Comparison of ENCODE assay signal across 14 cellular contexts in the genomic region with DNA sequence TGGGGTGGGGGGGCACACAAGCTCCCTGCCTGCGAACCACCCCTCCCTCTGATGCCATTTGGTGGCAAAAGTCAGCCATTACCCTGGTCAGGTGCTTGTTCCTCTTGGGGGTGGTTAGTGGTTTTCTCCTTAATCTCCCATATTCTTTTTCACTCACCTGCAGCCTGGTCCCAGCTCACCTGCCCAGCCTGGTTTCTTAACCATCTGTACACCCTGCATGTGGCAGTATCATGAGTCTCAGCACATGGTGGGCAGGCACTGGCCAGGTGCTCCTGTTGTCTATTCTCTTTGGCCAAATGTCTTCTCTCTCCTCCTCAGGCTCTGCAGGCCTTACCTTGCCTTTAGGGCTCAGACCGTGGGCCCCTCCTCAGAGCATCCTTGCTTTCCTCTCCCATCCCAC. TPM values are rescaled to one million over a fixed set of nuclear protein-coding genes. Genes with fewer than 3 reads are reported as not detected.
DNase-seq lines count a peak whose midpoint lies in the region; ATAC-seq and TF ChIP-seq lines count a peak whose summit lies in the region.
"Had no signal": no experiment of that assay in that cellular context is flagged by ENCODE, and none has a peak within 500 bp of the region (broad histone marks: within the 10 kb centered on the region; RNA-seq: fewer than 3 reads in every experiment).

No MANE protein-coding gene starts in this region.

- H3K27me3 ChIP-seq in left ventricle myocardium inferior (ENCODE audit: low read depth): no peaks in the 10 kb centered on the region
- no peaks in the 10 kb centered on the region for H3K27me3 ChIP-seq in tibial nerve
- H3K27me3 ChIP-seq in A673 (replicated peaks; ENCODE audit: insufficient read depth, low read depth, low read length, poor library complexity): no peaks in the 10 kb centered on the region
- H3K27me3 ChIP-seq: BE2C had no signal

- no peak for ATAC-seq in left cardiac atrium
- ATAC-seq in left lobe of liver: no peak

- peak overlapping the region; percentile 100 for H3K27ac Mint-ChIP-seq in activated T-helper 1 cell treated with anti-CD3 and anti-CD28 coated beads, Interleukin-12 subunit alpha, Interleukin-12 subunit beta, Interleukin-2, Interleukin-4 antibody, amounts not matched to agents 30 ng/mL and 10 ng/mL and 1 ng/mL, durations not matched to agents 14 hours and 24 hours and 36 hours

- no peaks in the 10 kb centered on the region for H3K9me3 Mint-ChIP-seq in activated T-helper 1 cell treated with anti-CD3 and anti-CD28 coated beads, Interleukin-12 subunit alpha, Interleukin-12 subunit beta, Interleukin-2, Interleukin-4 antibody, amounts not matched to agents 30 ng/mL and 10 ng/mL and 1 ng/mL, durations not matched to agents 14 hours and 24 hours and 36 hours

- no peaks in the 10 kb centered on the region for H3K27me3 Mint-ChIP-seq in activated T-helper 1 cell treated with anti-CD3 and anti-CD28 coated beads, Interleukin-12 subunit alpha, Interleukin-12 subunit beta, Interleukin-2, Interleukin-4 antibody, amounts not matched to agents 30 ng/mL and 10 ng/mL and 1 ng/mL, durations not matched to agents 14 hours and 24 hours and 36 hours (ENCODE audit: insufficient read depth)

- TF ChIP-seq POLR2A in tibial nerve (IDR thresholded peaks at IDR 0.05): no peak

- H3K9me3 ChIP-seq in left ventricle myocardium inferior (replicated peaks) (no peaks in the 10 kb centered on the region), tibial nerve (no peaks in the 10 kb centered on the region), A673 (ENCODE audit: low read depth, low read length, poor library complexity, severe bottlenecking) (no peaks in the 10 kb centered on the region)
- H3K9me3 ChIP-seq: BE2C had no signal

- intact Hi-C loops in left ventricle myocardium inferior (cut with micrococcal nuclease) (no loop called here), left cardiac atrium (cut with DNase I) (no loop called here), A673 (cut with micrococcal nuclease; ENCODE audit: unreplicated experiment) (no loop called here)
- intact Hi-C loops in activated T-helper 1 cell treated with anti-CD3 and anti-CD28 coated beads, Interleukin-12 subunit alpha, Interleukin-12 subunit beta, Interleukin-2, Interleukin-4 antibody, amounts not matched to agents 30 ng/mL and 10 ng/mL and 1 ng/mL, durations not matched to agents 14 hours and 24 hours and 36 hours (cut with micrococcal nuclease): loop anchor here (5.0 to 10.0 kb wide), 2 partner anchors 620 to 712 kb away; a partner anchor contains a TSS

- H3K27ac ChIP-seq in left ventricle myocardium inferior (replicated peaks): peak overlapping the region; percentile 86
- peak overlapping the region in 3 of 4 donors; percentile 79 to 86 (median 84) for H3K27ac ChIP-seq in tibial nerve
- H3K27ac ChIP-seq in A673 (ENCODE audit: low read depth, low read length, poor library complexity, severe bottlenecking): no peak overlapping the region

- TF ChIP-seq CTCF in left ventricle myocardium inferior (IDR thresholded peaks at IDR 0.05; ENCODE audit: borderline replicate concordance) (no peak), tibial nerve (IDR thresholded peaks at IDR 0.05) (no peak), A673 (conservative IDR thresholded peaks at IDR 0.05; ENCODE audit: low read depth, low read length) (no peak)

- H3K36me3 ChIP-seq in left ventricle myocardium inferior (peaks cover 3% of the 10 kb centered on the region), tibial nerve (no peaks in the 10 kb centered on the region), A673 (ENCODE audit: insufficient read depth, low read length, poor library complexity, severe bottlenecking) (no peaks in the 10 kb centered on the region)

- no peak overlapping the region for H3K4me3 ChIP-seq in left ventricle myocardium inferior
- no peak overlapping the region for H3K4me3 ChIP-seq in tibial nerve
- no peak overlapping the region for H3K4me3 ChIP-seq in A673 (ENCODE audit: low read depth, low read length, poor library complexity, severe bottlenecking)

- no peak for TF ChIP-seq EP300 in tibial nerve (IDR thresholded peaks at IDR 0.05)

- BruUV-seq in A673 (replicated peaks; lab: Mats Ljungman, UMichigan): no TSS peak

- CTCF ChIA-PET in A673 (lab: Charles Lee): no interaction called here

- H3K4me1 Mint-ChIP-seq in activated T-helper 1 cell treated with anti-CD3 and anti-CD28 coated beads, Interleukin-12 subunit alpha, Interleukin-12 subunit beta, Interleukin-2, Interleukin-4 antibody, amounts not matched to agents 30 ng/mL and 10 ng/mL and 1 ng/mL, durations not matched to agents 14 hours and 24 hours and 36 hours (ENCODE audit: low read depth): peaks cover 83% of the 10 kb centered on the region

- H3K36me3 Mint-ChIP-seq in activated T-helper 1 cell treated with anti-CD3 and anti-CD28 coated beads, Interleukin-12 subunit alpha, Interleukin-12 subunit beta, Interleukin-2, Interleukin-4 antibody, amounts not matched to agents 30 ng/mL and 10 ng/mL and 1 ng/mL, durations not matched to agents 14 hours and 24 hours and 36 hours (ENCODE audit: low read depth): peaks cover 35% of the 10 kb centered on the region

- H3K4me3 Mint-ChIP-seq in activated T-helper 1 cell treated with anti-CD3 and anti-CD28 coated beads, Interleukin-12 subunit alpha, Interleukin-12 subunit beta, Interleukin-2, Interleukin-4 antibody, amounts not matched to agents 30 ng/mL and 10 ng/mL and 1 ng/mL, durations not matched to agents 14 hours and 24 hours and 36 hours: peak overlapping the region; percentile 55

- POLR2A ChIA-PET in A673 (lab: Charles Lee; ENCODE audit: low non-redundant PET): no interaction called here

- no peak for DNase-seq in left ventricle myocardium inferior
- no peak for DNase-seq in left cardiac atrium
- DNase-seq in activated T-helper 1 cell treated with anti-CD3 and anti-CD28 coated beads, Interleukin-12 subunit alpha, Interleukin-12 subunit beta, Interleukin-2, Interleukin-4 antibody, amounts not matched to agents 30 ng/mL and 10 ng/mL and 1 ng/mL, durations not matched to agents 14 hours and 24 hours and 36 hours (ENCODE audit: low spot score): no peak
- peak; percentile 41 for DNase-seq in left lobe of liver (ENCODE audit: low spot score)
- no peak for DNase-seq in tibial nerve (ENCODE audit: low spot score in 2 of 2)
- no peak for DNase-seq in superior temporal gyrus (ENCODE audit: extremely low spot score)
- no peak for DNase-seq in A673 (ENCODE audit: low spot score)
- no peak for DNase-seq in Ammon's horn (ENCODE audit: low spot score)
- DNase-seq: activated CD4-positive, alpha-beta T cell treated with anti-CD3 and anti-CD28 coated beads, Interleukin-2, amount 50 U/mL, for 1 hour; BE2C; NCI-H2171 treated with DMSO at 0.1 percent for 48 hours; nucleus accumbens; stimulated activated CD4-positive, alpha-beta T cell treated with anti-CD3 and anti-CD28 coated beads, Interleukin-2, amount 100 ng/mL, for 48 hours; substantia nigra had no signal

- H3K4me1 ChIP-seq in left ventricle myocardium inferior: peaks cover 100% of the 10 kb centered on the region
- H3K4me1 ChIP-seq in tibial nerve: peaks cover 0 to 90% (median 70%) of the 10 kb centered on the region in 4 donors
- H3K4me1 ChIP-seq in A673 (ENCODE audit: insufficient read depth, low read length, poor library complexity, severe bottlenecking): peaks cover 25% of the 10 kb centered on the region

- 89 to 96% methylated on average over 2 of the region's 2 CpGs for WGBS in tibial nerve, 2 donors

RNA-seq across cellular contexts. Expression of a gene that starts 30.5 kb away (rescaled TPM):
- total RNA-seq in left ventricle myocardium inferior: 677 TPM
- total RNA-seq in left cardiac atrium: 100 to 1,000 TPM; 343 to 358 TPM
- 101 and 105 TPM in 2 replicates for total RNA-seq in activated T-helper 1 cell treated with anti-CD3 and anti-CD28 coated beads, Interleukin-12 subunit alpha, Interleukin-12 subunit beta, Interleukin-2, Interleukin-4 antibody, amounts not matched to agents 30 ng/mL and 10 ng/mL and 1 ng/mL, durations not matched to agents 14 hours and 24 hours and 36 hours
- 50.9 TPM for total RNA-seq in left lobe of liver
- 10 to 100 TPM; 66.8 to 76.5 (median 70.1) TPM for total RNA-seq in tibial nerve
- 111 and 113 TPM in 2 replicates for total RNA-seq in A673 (2021)

RNA-seq across cellular contexts. Expression of a gene that starts 54.9 kb away (rescaled TPM):
- total RNA-seq in left ventricle myocardium inferior (61.9 TPM), left cardiac atrium (10 to 100 TPM; 55.1 to 73.2 TPM), left lobe of liver (45.5 TPM), tibial nerve (100 to 1,000 TPM; 132 to 232 (median 218) TPM), A673 (2021) (77.6 and 79.5 TPM in 2 replicates)
- 74.9 and 79.6 TPM in 2 replicates for total RNA-seq in activated T-helper 1 cell treated with anti-CD3 and anti-CD28 coated beads, Interleukin-12 subunit alpha, Interleukin-12 subunit beta, Interleukin-2, Interleukin-4 antibody, amounts not matched to agents 30 ng/mL and 10 ng/mL and 1 ng/mL, durations not matched to agents 14 hours and 24 hours and 36 hours
